11 cellular contexts compared by ENCODE assay signal in genomic region chr10:49362596-49363260, GRCh38. TPM values are rescaled to one million over a fixed set of nuclear protein-coding genes. Genes with fewer than 3 reads are reported as not detected.
A peak's percentile ranks its signal among the peaks of the same experiment; 100 is the strongest.
DNase-seq lines count a peak whose midpoint lies in the region; ATAC-seq and TF ChIP-seq lines count a peak whose summit lies in the region.
"Had no signal": no experiment of that assay in that cellular context is flagged by ENCODE, and none has a peak within 500 bp of the region (broad histone marks: within the 10 kb centered on the region; RNA-seq: fewer than 3 reads in every experiment).

No MANE protein-coding gene starts in this region.

- no peaks in the 10 kb centered on the region for H3K4me1 Mint-ChIP-seq in activated T-helper 1 cell treated with anti-CD3 and anti-CD28 coated beads, Interleukin-12 subunit alpha, Interleukin-12 subunit beta, Interleukin-2, Interleukin-4 antibody, amounts not matched to agents 30 ng/mL and 10 ng/mL and 1 ng/mL, durations not matched to agents 14 hours and 24 hours and 36 hours (ENCODE audit: low read depth)

- ATAC-seq in GM21367 (IDR thresholded peaks at IDR 0.05; ENCODE audit: unreplicated experiment) (peak; percentile 85), HG03280 (IDR thresholded peaks at IDR 0.05; ENCODE audit: unreplicated experiment) (peak; percentile 88)
- ATAC-seq: CD8-positive, alpha-beta T cell had no signal

- H3K9me3 Mint-ChIP-seq in activated T-helper 1 cell treated with anti-CD3 and anti-CD28 coated beads, Interleukin-12 subunit alpha, Interleukin-12 subunit beta, Interleukin-2, Interleukin-4 antibody, amounts not matched to agents 30 ng/mL and 10 ng/mL and 1 ng/mL, durations not matched to agents 14 hours and 24 hours and 36 hours: no peaks in the 10 kb centered on the region

- H3K27ac Mint-ChIP-seq in activated T-helper 1 cell treated with anti-CD3 and anti-CD28 coated beads, Interleukin-12 subunit alpha, Interleukin-12 subunit beta, Interleukin-2, Interleukin-4 antibody, amounts not matched to agents 30 ng/mL and 10 ng/mL and 1 ng/mL, durations not matched to agents 14 hours and 24 hours and 36 hours: no peak overlapping the region
- H3K27ac Mint-ChIP-seq: brain; CD8-positive, alpha-beta T cell had no signal

- no peak for TF ChIP-seq CTCF in GM10266 (IDR thresholded peaks at IDR 0.05; ENCODE audit: control insufficient read depth, insufficient read depth, low read depth, missing control alignments)

- no peaks in the 10 kb centered on the region for H3K27me3 Mint-ChIP-seq in activated T-helper 1 cell treated with anti-CD3 and anti-CD28 coated beads, Interleukin-12 subunit alpha, Interleukin-12 subunit beta, Interleukin-2, Interleukin-4 antibody, amounts not matched to agents 30 ng/mL and 10 ng/mL and 1 ng/mL, durations not matched to agents 14 hours and 24 hours and 36 hours (ENCODE audit: insufficient read depth)

- intact Hi-C loops in activated T-helper 1 cell treated with anti-CD3 and anti-CD28 coated beads, Interleukin-12 subunit alpha, Interleukin-12 subunit beta, Interleukin-2, Interleukin-4 antibody, amounts not matched to agents 30 ng/mL and 10 ng/mL and 1 ng/mL, durations not matched to agents 14 hours and 24 hours and 36 hours (cut with micrococcal nuclease): no loop called here

- no peaks in the 10 kb centered on the region for H3K36me3 Mint-ChIP-seq in activated T-helper 1 cell treated with anti-CD3 and anti-CD28 coated beads, Interleukin-12 subunit alpha, Interleukin-12 subunit beta, Interleukin-2, Interleukin-4 antibody, amounts not matched to agents 30 ng/mL and 10 ng/mL and 1 ng/mL, durations not matched to agents 14 hours and 24 hours and 36 hours (ENCODE audit: low read depth)
- H3K36me3 Mint-ChIP-seq: brain; CD8-positive, alpha-beta T cell had no signal

- DNase-seq in GM10266 (ENCODE audit: extremely low spot score): peak; percentile 50
- peak; percentile 45 for DNase-seq in globus pallidus (ENCODE audit: low spot score)
- no peak for DNase-seq in NCI-H1105 (lab: John Stamatoyannopoulos, UW)
- DNase-seq in A172 (ENCODE audit: low spot score): no peak
- DNase-seq in activated T-helper 1 cell treated with anti-CD3 and anti-CD28 coated beads, Interleukin-12 subunit alpha, Interleukin-12 subunit beta, Interleukin-2, Interleukin-4 antibody, amounts not matched to agents 30 ng/mL and 10 ng/mL and 1 ng/mL, durations not matched to agents 14 hours and 24 hours and 36 hours (ENCODE audit: low spot score): no peak
- no peak for DNase-seq in DMS79 (lab: John Stamatoyannopoulos, UW)
- DNase-seq: T-helper 2 cell had no signal

- no peak overlapping the region for H3K4me3 Mint-ChIP-seq in activated T-helper 1 cell treated with anti-CD3 and anti-CD28 coated beads, Interleukin-12 subunit alpha, Interleukin-12 subunit beta, Interleukin-2, Interleukin-4 antibody, amounts not matched to agents 30 ng/mL and 10 ng/mL and 1 ng/mL, durations not matched to agents 14 hours and 24 hours and 36 hours
- H3K4me3 Mint-ChIP-seq: brain; CD8-positive, alpha-beta T cell had no signal

RNA-seq across cellular contexts. Expression of gene DRGX, which starts 33.2 kb away (rescaled TPM):
- total RNA-seq in A172 (2014; rRNA removed; shearing (Covaris generic)): not detected in 2 replicates
- total RNA-seq in activated T-helper 1 cell treated with anti-CD3 and anti-CD28 coated beads, Interleukin-12 subunit alpha, Interleukin-12 subunit beta, Interleukin-2, Interleukin-4 antibody, amounts not matched to agents 30 ng/mL and 10 ng/mL and 1 ng/mL, durations not matched to agents 14 hours and 24 hours and 36 hours: not detected in 2 replicates
- total RNA-seq: CD8-positive, alpha-beta T cell had no signal

Comparison
In these comparisons a context has a peak if more than half of its experiments do, and no peak if none do; other contexts are left out.
1. DNase-seq: peak in GM10266 (single experiment) and globus pallidus (single experiment); none in NCI-H1105 (single experiment), A172 (single experiment), activated T-helper 1 cell treated with anti-CD3 and anti-CD28 coated beads, Interleukin-12 subunit alpha, Interleukin-12 subunit beta, Interleukin-2, Interleukin-4 antibody, amounts not matched to agents 30 ng/mL and 10 ng/mL and 1 ng/mL, durations not matched to agents 14 hours and 24 hours and 36 hours (single experiment) and DMS79 (single experiment).